In genomic region chr4:76589872-76590846, GRCh38 we compare ENCODE assay signal across 9 cellular contexts.
A peak's percentile ranks its signal among the peaks of the same experiment; 100 is the strongest.
DNase-seq lines count a peak whose midpoint lies in the region; ATAC-seq and TF ChIP-seq lines count a peak whose summit lies in the region.
"Had no signal": no experiment of that assay in that cellular context is flagged by ENCODE, and none has a peak within 500 bp of the region (broad histone marks: within the 10 kb centered on the region; RNA-seq: fewer than 3 reads in every experiment).

No MANE protein-coding gene starts in this region.

- H3K27me3 Mint-ChIP-seq in activated CD4-positive, alpha-beta memory T cell treated with anti-CD3 and anti-CD28 coated beads, Interleukin-2, amount 10 ng/mL, durations not matched to agents 7 days and 5 days, result peaks cover 47% of the 10 kb centered on the region

- H3K27me3 ChIP-seq in PC-3 (ENCODE audit: low read length) (no peaks in the 10 kb centered on the region), esophagus squamous epithelium (no peaks in the 10 kb centered on the region), muscle layer of colon (ENCODE audit: control insufficient read depth in 1 of 2, insufficient read depth in 2 of 2, low read length in 2 of 2) (no peaks in the 10 kb centered on the region)

- no peak overlapping the region for H2AFZ ChIP-seq in PC-3 (ENCODE audit: low read length)

- H3K9me3 Mint-ChIP-seq in activated CD4-positive, alpha-beta memory T cell treated with anti-CD3 and anti-CD28 coated beads, Interleukin-2, amount 10 ng/mL, durations not matched to agents 7 days and 5 days, result no peaks in the 10 kb centered on the region

- H3K27ac ChIP-seq in PC-3 (ENCODE audit: low read length) (peak overlapping the region; percentile 34), esophagus squamous epithelium (peak overlapping the region in 3 of 4 donors; percentile 13 to 51 (median 47)), muscle layer of colon (ENCODE audit: low read depth, low read length) (peak overlapping the region; percentile 32)

- TF ChIP-seq POLR2A in esophagus squamous epithelium (IDR thresholded peaks at IDR 0.05), result no peak

- intact Hi-C loops in PC-3 (cut with micrococcal nuclease) (loop anchor here (5.0 kb wide), 2 partner anchors 78 to 102 kb away; no protein-coding TSS in a partner anchor), esophagus squamous epithelium (cut with DNase I) (no loop called here)

- ATAC-seq in PC-3, result no peak
- no peak for ATAC-seq in GM18870 (IDR thresholded peaks at IDR 0.05; ENCODE audit: unreplicated experiment)

- H4K20me1 ChIP-seq in PC-3 (ENCODE audit: low read length), result no peaks in the 10 kb centered on the region

- WGBS in esophagus squamous epithelium, 2 donors, result 57 to 64% methylated on average over 10 of the region's 10 CpGs

- H3K4me3 ChIP-seq in PC-3 (ENCODE audit: low read length), result no peak overlapping the region
- H3K4me3 ChIP-seq in esophagus squamous epithelium, result no peak overlapping the region
- H3K4me3 ChIP-seq in muscle layer of colon (ENCODE audit: low read depth in 1 of 2, low read length in 2 of 2), result no peak overlapping the region

- POLR2A ChIA-PET in PC-3 (lab: Charles Lee; ENCODE audit: unreplicated experiment), result interaction anchor here (0.7 kb wide), 1 partner anchor 114 kb away, joined by 3 read pairs; no protein-coding TSS in a partner anchor
- POLR2A ChIA-PET in activated CD4-positive, alpha-beta memory T cell treated with anti-CD3 and anti-CD28 coated beads, Interleukin-2, amount 10 ng/mL, durations not matched to agents 7 days and 5 days (lab: Charles Lee), result no interaction called here

- H3K36me3 Mint-ChIP-seq in activated CD4-positive, alpha-beta memory T cell treated with anti-CD3 and anti-CD28 coated beads, Interleukin-2, amount 10 ng/mL, durations not matched to agents 7 days and 5 days (ENCODE audit: low read depth), result no peaks in the 10 kb centered on the region

- BruUV-seq in PC-3 (replicated peaks; lab: Mats Ljungman, UMichigan), result no TSS peak

- DNase-seq in AG08395 (ENCODE audit: low spot score) (peak; percentile 89), PC-3 (peak; percentile 65), esophagus squamous epithelium (lab: John Stamatoyannopoulos, UW) (no peak), SK-N-DZ (ENCODE audit: low spot score) (no peak)
- DNase-seq in activated CD4-positive, alpha-beta memory T cell treated with anti-CD3 and anti-CD28 coated beads, Interleukin-2, amount 10 ng/mL, durations not matched to agents 7 days and 5 days, result no peak
- DNase-seq in activated CD8-positive, alpha-beta memory T cell treated with anti-CD3 and anti-CD28 coated beads for 24 hours, result no peak
- DNase-seq: T-helper 1 cell had no signal

- H3F3A ChIP-seq in PC-3 (ENCODE audit: low read length, unreplicated experiment), result no peaks in the 10 kb centered on the region

- H3K4me2 ChIP-seq in PC-3 (ENCODE audit: low read length), result peak overlapping the region; percentile 49

- H3K4me3 Mint-ChIP-seq in activated CD4-positive, alpha-beta memory T cell treated with anti-CD3 and anti-CD28 coated beads, Interleukin-2, amount 10 ng/mL, durations not matched to agents 7 days and 5 days, result no peak overlapping the region

- H3K9ac ChIP-seq in PC-3 (ENCODE audit: low read length) (no peak overlapping the region), muscle layer of colon (ENCODE audit: low read length) (no peak overlapping the region)

- H3K4me1 Mint-ChIP-seq in activated CD4-positive, alpha-beta memory T cell treated with anti-CD3 and anti-CD28 coated beads, Interleukin-2, amount 10 ng/mL, durations not matched to agents 7 days and 5 days, result no peaks in the 10 kb centered on the region

- H3K9me2 ChIP-seq in PC-3 (replicated peaks; ENCODE audit: low read length), result no peaks in the 10 kb centered on the region

- H3K9me3 ChIP-seq in PC-3 (ENCODE audit: low read length), result no peaks in the 10 kb centered on the region
- no peaks in the 10 kb centered on the region for H3K9me3 ChIP-seq in esophagus squamous epithelium
- H3K9me3 ChIP-seq in muscle layer of colon (ENCODE audit: low read length), result no peaks in the 10 kb centered on the region

- H3K36me3 ChIP-seq in PC-3 (ENCODE audit: low read depth, low read length) (no peaks in the 10 kb centered on the region), esophagus squamous epithelium (no peaks in the 10 kb centered on the region), muscle layer of colon (ENCODE audit: insufficient read depth, low read length) (no peaks in the 10 kb centered on the region)

- H3K4me1 ChIP-seq in PC-3 (ENCODE audit: insufficient read depth, low read length), result peaks cover 53% of the 10 kb centered on the region
- peaks cover 0 to 28% (median 7%) of the 10 kb centered on the region in 3 donors for H3K4me1 ChIP-seq in esophagus squamous epithelium
- H3K4me1 ChIP-seq in muscle layer of colon (ENCODE audit: insufficient read depth, low read length), result peaks cover 25% of the 10 kb centered on the region

- peaks cover 8% of the 10 kb centered on the region for H3K79me2 ChIP-seq in PC-3 (ENCODE audit: low read length)

- CTCF ChIA-PET in PC-3 (lab: Charles Lee), result no interaction called here
- CTCF ChIA-PET in activated CD4-positive, alpha-beta memory T cell treated with anti-CD3 and anti-CD28 coated beads, Interleukin-2, amount 10 ng/mL, durations not matched to agents 7 days and 5 days (lab: Charles Lee), result no interaction called here

- TF ChIP-seq CTCF in PC-3 (conservative IDR thresholded peaks at IDR 0.05; ENCODE audit: low read depth, low read length), result no peak
- TF ChIP-seq CTCF in esophagus squamous epithelium (IDR thresholded peaks at IDR 0.05), result no peak

- H3K27ac Mint-ChIP-seq in activated CD4-positive, alpha-beta memory T cell treated with anti-CD3 and anti-CD28 coated beads, Interleukin-2, amount 10 ng/mL, durations not matched to agents 7 days and 5 days, result no peak overlapping the region

Comparison
In these comparisons a context has a peak if more than half of its experiments do, and no peak if none do; other contexts are left out.
1. DNase-seq: peak in AG08395 (single experiment) and PC-3 (single experiment); none in esophagus squamous epithelium (single experiment), activated CD4-positive, alpha-beta memory T cell treated with anti-CD3 and anti-CD28 coated beads, Interleukin-2, amount 10 ng/mL, durations not matched to agents 7 days and 5 days (single experiment), SK-N-DZ (single experiment) and activated CD8-positive, alpha-beta memory T cell treated with anti-CD3 and anti-CD28 coated beads for 24 hours (single experiment).
2. Peak in every context shown above with its lines, with median percentiles within 50 percentile points of each other: H3K27ac ChIP-seq.